ENCODE assay signal across 1 cellular context in the genomic region with DNA sequence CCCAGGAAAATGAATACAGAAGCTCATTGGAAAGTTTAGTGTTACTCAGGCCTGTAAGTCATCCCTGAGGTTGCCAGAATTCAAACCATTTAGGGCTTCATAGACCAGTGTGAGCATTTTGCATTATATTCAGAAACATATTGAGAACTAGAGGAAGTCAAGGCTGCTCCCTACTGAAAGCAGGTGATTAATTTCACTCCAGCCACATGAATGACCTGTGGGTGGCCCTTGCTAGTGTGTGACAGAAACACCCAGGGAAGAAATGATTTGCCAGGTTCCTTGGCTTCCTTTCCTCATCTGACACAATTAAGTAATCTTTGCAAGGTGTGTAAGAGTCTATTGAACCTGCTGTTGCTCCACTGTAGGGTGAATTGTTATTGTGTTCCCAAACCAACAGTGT.
TF ChIP-seq lines count a peak whose summit lies in the region.

No MANE protein-coding gene starts in this region.

TF ChIP-seq in HepG2, 621 proteins besides CTCF, POLR2A, EP300 and RAD21:
- TF ChIP-seq, protein P1, sequence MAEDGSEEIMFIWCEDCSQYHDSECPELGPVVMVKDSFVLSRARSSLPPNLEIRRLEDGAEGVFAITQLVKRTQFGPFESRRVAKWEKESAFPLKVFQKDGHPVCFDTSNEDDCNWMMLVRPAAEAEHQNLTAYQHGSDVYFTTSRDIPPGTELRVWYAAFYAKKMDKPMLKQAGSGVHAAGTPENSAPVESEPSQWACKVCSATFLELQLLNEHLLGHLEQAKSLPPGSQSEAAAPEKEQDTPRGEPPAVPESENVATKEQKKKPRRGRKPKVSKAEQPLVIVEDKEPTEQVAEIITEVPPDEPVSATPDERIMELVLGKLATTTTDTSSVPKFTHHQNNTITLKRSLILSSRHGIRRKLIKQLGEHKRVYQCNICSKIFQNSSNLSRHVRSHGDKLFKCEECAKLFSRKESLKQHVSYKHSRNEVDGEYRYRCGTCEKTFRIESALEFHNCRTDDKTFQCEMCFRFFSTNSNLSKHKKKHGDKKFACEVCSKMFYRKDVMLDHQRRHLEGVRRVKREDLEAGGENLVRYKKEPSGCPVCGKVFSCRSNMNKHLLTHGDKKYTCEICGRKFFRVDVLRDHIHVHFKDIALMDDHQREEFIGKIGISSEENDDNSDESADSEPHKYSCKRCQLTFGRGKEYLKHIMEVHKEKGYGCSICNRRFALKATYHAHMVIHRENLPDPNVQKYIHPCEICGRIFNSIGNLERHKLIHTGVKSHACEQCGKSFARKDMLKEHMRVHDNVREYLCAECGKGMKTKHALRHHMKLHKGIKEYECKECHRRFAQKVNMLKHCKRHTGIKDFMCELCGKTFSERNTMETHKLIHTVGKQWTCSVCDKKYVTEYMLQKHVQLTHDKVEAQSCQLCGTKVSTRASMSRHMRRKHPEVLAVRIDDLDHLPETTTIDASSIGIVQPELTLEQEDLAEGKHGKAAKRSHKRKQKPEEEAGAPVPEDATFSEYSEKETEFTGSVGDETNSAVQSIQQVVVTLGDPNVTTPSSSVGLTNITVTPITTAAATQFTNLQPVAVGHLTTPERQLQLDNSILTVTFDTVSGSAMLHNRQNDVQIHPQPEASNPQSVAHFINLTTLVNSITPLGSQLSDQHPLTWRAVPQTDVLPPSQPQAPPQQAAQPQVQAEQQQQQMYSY (CRISPR knock-in tag; IDR thresholded peaks at IDR 0.05): no peak
- TF ChIP-seq ETV5 (CRISPR knock-in tag; IDR thresholded peaks at IDR 0.05; ENCODE audit: borderline replicate concordance) (no peak), ZNF629 (CRISPR knock-in tag; conservative IDR thresholded peaks at IDR 0.05) (no peak), MED8 (CRISPR knock-in tag; IDR thresholded peaks at IDR 0.05; ENCODE audit: insufficient replicate concordance) (no peak), ZSCAN31 (CRISPR knock-in tag; IDR thresholded peaks at IDR 0.05; ENCODE audit: low read depth) (no peak)
- TF ChIP-seq, protein P2, sequence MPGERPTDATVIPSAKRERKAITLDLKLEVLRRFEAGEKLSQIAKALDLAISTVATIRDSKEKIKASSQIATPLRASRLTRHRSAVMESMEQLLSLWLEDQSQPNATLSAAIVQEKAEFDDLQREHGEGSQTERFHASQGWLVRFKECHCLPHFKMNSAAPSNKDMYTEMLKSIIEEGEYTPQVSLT (CRISPR knock-in tag; IDR thresholded peaks at IDR 0.05; ENCODE audit: borderline replicate concordance, low read depth): no peak
